Comparison of ENCODE assay signal across 15 cellular contexts in the genomic region with DNA sequence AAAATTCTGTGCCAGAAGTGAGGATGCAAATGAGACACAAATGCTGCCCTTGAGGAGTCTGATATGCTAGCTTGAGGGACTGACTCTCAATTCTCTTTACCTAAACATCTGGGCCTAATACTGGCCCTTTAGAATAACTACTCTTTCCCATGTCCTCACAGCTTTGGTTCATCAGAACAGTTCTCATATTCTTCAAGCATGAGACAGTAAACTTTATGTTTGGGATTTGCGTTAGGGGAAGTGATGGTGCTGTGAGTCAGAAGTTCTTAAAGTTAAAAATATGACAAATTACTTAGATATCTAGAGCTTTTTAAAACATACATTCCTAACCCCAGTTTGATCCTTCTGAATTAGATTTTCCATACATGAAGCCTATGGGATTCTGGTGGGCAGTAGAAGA.
A peak's percentile ranks its signal among the peaks of the same experiment; 100 is the strongest.
DNase-seq lines count a peak whose midpoint lies in the region; ATAC-seq, FAIRE-seq and TF ChIP-seq lines count a peak whose summit lies in the region.
"Had no signal": no experiment of that assay in that cellular context is flagged by ENCODE, and none has a peak within 500 bp of the region (broad histone marks: within the 10 kb centered on the region; RNA-seq: fewer than 3 reads in every experiment).

No MANE protein-coding gene starts in this region.

- H3K9me3 ChIP-seq in tibial artery, result no peaks in the 10 kb centered on the region
- no peaks in the 10 kb centered on the region for H3K9me3 ChIP-seq in esophagus squamous epithelium
- peaks cover 2% of the 10 kb centered on the region for H3K9me3 ChIP-seq in small intestine (ENCODE audit: control insufficient read depth, low read depth)
- H3K9me3 ChIP-seq: lower lobe of right lung, pancreas had no signal

- TF ChIP-seq CTCF in tibial artery (IDR thresholded peaks at IDR 0.05) (no peak), esophagus squamous epithelium (IDR thresholded peaks at IDR 0.05) (no peak)

- ATAC-seq in left ventricle myocardium superior, result no peak
- ATAC-seq: heart right ventricle, lower lobe of right lung, Panc1, pancreas had no signal

- H3K27ac ChIP-seq in tibial artery, result no peak overlapping the region
- H3K27ac ChIP-seq in esophagus squamous epithelium, result no peak overlapping the region
- H3K27ac ChIP-seq in small intestine (ENCODE audit: low read depth in 1 of 2, low read length in 1 of 2), result no peak overlapping the region
- H3K27ac ChIP-seq: coronary artery, heart right ventricle, lower lobe of right lung, pancreas had no signal

- FAIRE-seq in small intestine (lab: Jason Lieb, UNC), result no peak
- FAIRE-seq: pancreas had no signal

- TF ChIP-seq POLR2A in esophagus squamous epithelium (IDR thresholded peaks at IDR 0.05), result no peak

- H3K4me1 ChIP-seq in tibial artery (no peaks in the 10 kb centered on the region), esophagus squamous epithelium (no peaks in the 10 kb centered on the region), small intestine (ENCODE audit: control insufficient read depth in 2 of 2, insufficient read depth in 1 of 2, low read depth in 1 of 2, low read length in 1 of 2) (no peaks in the 10 kb centered on the region)
- H3K4me1 ChIP-seq: heart right ventricle, lower lobe of right lung, pancreas had no signal

- no peak overlapping the region for H3K4me3 ChIP-seq in tibial artery
- H3K4me3 ChIP-seq in esophagus squamous epithelium, result no peak overlapping the region
- H3K4me3 ChIP-seq in small intestine (ENCODE audit: low read depth in 1 of 2, low read length in 2 of 2), result no peak overlapping the region
- H3K4me3 ChIP-seq: coronary artery, heart right ventricle, lower lobe of right lung, pancreas had no signal

- H3K27me3 ChIP-seq in tibial artery (no peaks in the 10 kb centered on the region), esophagus squamous epithelium (no peaks in the 10 kb centered on the region), small intestine (ENCODE audit: control insufficient read depth in 2 of 2, insufficient read depth in 2 of 2, low read length in 2 of 2) (no peaks in the 10 kb centered on the region)
- H3K27me3 ChIP-seq: pancreas had no signal

- 40 to 43% methylated on average over 1 of the region's 1 CpG for WGBS in esophagus squamous epithelium, 2 donors
- 83 to 94% (median 88%) methylated on average over 1 of the region's 1 CpG for WGBS in small intestine, 3 donors

- intact Hi-C loops in left ventricle myocardium superior (cut with micrococcal nuclease), result no loop called here
- intact Hi-C loops in tibial artery (cut with DNase I; ENCODE audit: low total_unique reads), result no loop called here
- intact Hi-C loops in esophagus squamous epithelium (cut with DNase I), result no loop called here

- DNase-seq in AG08395 (ENCODE audit: low spot score) (peak; percentile 40), HT1080 (ENCODE audit: low read depth) (peak; percentile 96), amniotic epithelial cell (ENCODE audit: low read depth) (peak; percentile 78), foreskin melanocyte (peak; percentile 72), left ventricle myocardium superior (no peak), tibial artery (no peak), esophagus squamous epithelium (lab: John Stamatoyannopoulos, UW) (no peak), small intestine (no peak)
- DNase-seq: activated naive CD4-positive, alpha-beta T cell treated with anti-CD3 and anti-CD28 coated beads for 36 hours; heart right ventricle; lower lobe of right lung; pancreas; T-helper 9 cell had no signal

- H3K36me3 ChIP-seq in tibial artery, result no peaks in the 10 kb centered on the region
- no peaks in the 10 kb centered on the region for H3K36me3 ChIP-seq in esophagus squamous epithelium
- no peaks in the 10 kb centered on the region for H3K36me3 ChIP-seq in small intestine (ENCODE audit: control insufficient read depth in 2 of 2, insufficient read depth in 2 of 2, low read length in 2 of 2)
- H3K36me3 ChIP-seq: heart right ventricle, lower lobe of right lung, pancreas had no signal

Comparison
In these comparisons a context has a peak if more than half of its experiments do, and no peak if none do; other contexts are left out.
1. DNase-seq: peak in AG08395 (single experiment), HT1080 (single experiment), amniotic epithelial cell (single experiment) and foreskin melanocyte (single experiment); none in left ventricle myocardium superior (single experiment), tibial artery (0 of 2), esophagus squamous epithelium (single experiment) and small intestine (single experiment).